8 cellular contexts compared by ENCODE assay signal in genomic region chr15:59105839-59106238, GRCh38. TPM values are rescaled to one million over a fixed set of nuclear protein-coding genes. Genes with fewer than 3 reads are reported as not detected.
A peak's percentile ranks its signal among the peaks of the same experiment; 100 is the strongest.
DNase-seq lines count a peak whose midpoint lies in the region; ATAC-seq and TF ChIP-seq lines count a peak whose summit lies in the region.

No MANE protein-coding gene starts in this region.

- H2AFZ ChIP-seq in mesenchymal stem cell (ENCODE audit: low read depth, low read length), result no peak overlapping the region

- no peak overlapping the region for H3K14ac ChIP-seq in mesenchymal stem cell (ENCODE audit: low read length in 2 of 2)

- H3K9me3 ChIP-seq in HUES48 (ENCODE audit: control insufficient read depth, insufficient read depth, low read length) (no peaks in the 10 kb centered on the region), mesenchymal stem cell (ENCODE audit: control insufficient read depth, low read length) (no peaks in the 10 kb centered on the region)

- H3K27me3 Mint-ChIP-seq in activated naive CD8-positive, alpha-beta T cell treated with anti-CD3 and anti-CD28 coated beads for 36 hours, result no peaks in the 10 kb centered on the region

- H3K23ac ChIP-seq in mesenchymal stem cell (ENCODE audit: low read length in 2 of 2), result no peak overlapping the region

- H3K27me3 ChIP-seq in BJ (ENCODE audit: control insufficient read depth, insufficient read depth, low read length) (no peaks in the 10 kb centered on the region), HUES48 (ENCODE audit: control insufficient read depth, insufficient read depth, low read length) (no peaks in the 10 kb centered on the region), mesenchymal stem cell (ENCODE audit: control insufficient read depth in 1 of 2, insufficient read depth in 1 of 2, low read length in 2 of 2) (no peaks in the 10 kb centered on the region)

- H3K4me3 Mint-ChIP-seq in activated naive CD8-positive, alpha-beta T cell treated with anti-CD3 and anti-CD28 coated beads for 36 hours, result peak overlapping the region; percentile 91

- TF ChIP-seq CTCF in BJ (IDR thresholded peaks at IDR 0.05; ENCODE audit: insufficient read depth, low read depth, low read length), result 0 out of 2 replicates have a peak, but pooled peaks have one; percentile 16

- no peak overlapping the region for H3K18ac ChIP-seq in mesenchymal stem cell (ENCODE audit: low read depth in 1 of 2, low read length in 2 of 2)

- H4K8ac ChIP-seq in mesenchymal stem cell (ENCODE audit: low read length), result no peak overlapping the region

- peaks cover 14% of the 10 kb centered on the region for H3K4me1 Mint-ChIP-seq in activated naive CD8-positive, alpha-beta T cell treated with anti-CD3 and anti-CD28 coated beads for 36 hours

- peaks cover 19% of the 10 kb centered on the region for H3K36me3 Mint-ChIP-seq in activated naive CD8-positive, alpha-beta T cell treated with anti-CD3 and anti-CD28 coated beads for 36 hours

- H3K36me3 ChIP-seq in BJ (ENCODE audit: control insufficient read depth, insufficient read depth, low read length) (peaks cover 1% of the 10 kb centered on the region; the same call in 1 of the 2 replicates), HUES48 (ENCODE audit: control insufficient read depth, insufficient read depth, low read length) (peaks cover 43% of the 10 kb centered on the region), mesenchymal stem cell (ENCODE audit: control insufficient read depth in 1 of 2, insufficient read depth in 2 of 2, low read depth in 1 of 2, low read length in 2 of 2) (peaks cover 7 to 24% of the 10 kb centered on the region in 2 experiments)

- H3K9me3 Mint-ChIP-seq in activated naive CD8-positive, alpha-beta T cell treated with anti-CD3 and anti-CD28 coated beads for 36 hours, result no peaks in the 10 kb centered on the region

- no peak for ATAC-seq in GM21786 (IDR thresholded peaks at IDR 0.05; ENCODE audit: unreplicated experiment)
- no peak for ATAC-seq in GM18868 (IDR thresholded peaks at IDR 0.05; ENCODE audit: unreplicated experiment)

- H2BK15ac ChIP-seq in mesenchymal stem cell (ENCODE audit: low read depth, poor library complexity, severe bottlenecking), result no peak overlapping the region

- POLR2A ChIA-PET in BJ (lab: Charles Lee), result no interaction called here

- H3K4ac ChIP-seq in mesenchymal stem cell (ENCODE audit: low read depth in 1 of 2, low read length in 2 of 2), result no peak overlapping the region

- H3K4me2 ChIP-seq in mesenchymal stem cell (ENCODE audit: low read length, poor library complexity, severe bottlenecking), result peak overlapping the region; percentile 99

- H3K27ac ChIP-seq in HUES48 (ENCODE audit: low read depth, low read length) (no peak overlapping the region), mesenchymal stem cell (ENCODE audit: low read length, poor library complexity, severe bottlenecking) (no peak overlapping the region)

- no peak overlapping the region for H2BK120ac ChIP-seq in mesenchymal stem cell (ENCODE audit: low read depth, low read length)

- H3K9ac ChIP-seq in HUES48 (ENCODE audit: low read depth, low read length) (peak overlapping the region; percentile 95), mesenchymal stem cell (ENCODE audit: low read length) (peak overlapping the region; percentile 91)

- H3K4me1 ChIP-seq in HUES48 (ENCODE audit: control insufficient read depth, insufficient read depth, low read length) (no peaks in the 10 kb centered on the region), mesenchymal stem cell (ENCODE audit: control insufficient read depth, insufficient read depth, low read depth, low read length) (peaks cover 6% of the 10 kb centered on the region)

- no peak overlapping the region for H2BK5ac ChIP-seq in mesenchymal stem cell (ENCODE audit: low read depth, low read length, poor library complexity, severe bottlenecking)

- no peak overlapping the region for H2AK5ac ChIP-seq in mesenchymal stem cell (ENCODE audit: low read length, severe bottlenecking)

- WGBS in mesenchymal stem cell, result no CpG with 5 or more reads among the region's 3 CpGs

- H3K79me1 ChIP-seq in mesenchymal stem cell (replicated peaks; ENCODE audit: low read length, poor library complexity, severe bottlenecking), result peaks cover 22% of the 10 kb centered on the region

- H2BK12ac ChIP-seq in mesenchymal stem cell (ENCODE audit: low read length in 2 of 2), result no peak overlapping the region

- H3K4me3 ChIP-seq in BJ (ENCODE audit: low read depth, low read length), result peak overlapping the region; percentile 97
- peak overlapping the region; percentile 94 for H3K4me3 ChIP-seq in HUES48 (ENCODE audit: low read depth, low read length)
- H3K4me3 ChIP-seq in mesenchymal stem cell (ENCODE audit: insufficient read depth in 1 of 2, low read depth in 1 of 2, low read length in 2 of 2), result peak overlapping the region in 1 of 2 experiments; percentile 98

- DNase-seq in BJ (ENCODE audit: low read depth), result no peak
- DNase-seq in activated naive CD8-positive, alpha-beta T cell treated with anti-CD3 and anti-CD28 coated beads for 36 hours, result no peak
- no peak for DNase-seq in mesenchymal stem cell
- no peak for DNase-seq in occipital lobe (lab: John Stamatoyannopoulos, UW)
- DNase-seq in cerebellar nuclear complex (lab: John Stamatoyannopoulos, UW), result no peak

- CTCF ChIA-PET in BJ (lab: Yijun Ruan, JAX), result no interaction called here

- H4K91ac ChIP-seq in mesenchymal stem cell (ENCODE audit: low read length), result no peak overlapping the region

- H3K27ac Mint-ChIP-seq in activated naive CD8-positive, alpha-beta T cell treated with anti-CD3 and anti-CD28 coated beads for 36 hours, result no peak overlapping the region

RNA-seq across cellular contexts. Expression of gene CCNB2, which starts 0.9 kb away (rescaled TPM):
- polyA plus RNA-seq in BJ (2011; rRNA removed), result 33.5 and 45.3 TPM in 2 replicates
- 14.4 and 19.0 TPM in 2 replicates for polyA minus RNA-seq in BJ (2011; rRNA and poly(A)+ RNA removed)
- total RNA-seq in activated naive CD8-positive, alpha-beta T cell treated with anti-CD3 and anti-CD28 coated beads for 36 hours, result 10 to 100 TPM; 56.3 to 58.7 TPM
- polyA plus RNA-seq in mesenchymal stem cell (2013, experiment 1 of 2), result 9.1 TPM
- 8.5 TPM for polyA plus RNA-seq in mesenchymal stem cell (2013, experiment 2 of 2)
- 4.4 TPM for total RNA-seq in occipital lobe

Comparison
In these comparisons a context has a peak if more than half of its experiments do, and no peak if none do; other contexts are left out.
1. RNA of gene CCNB2, which starts 0.9 kb away (total RNA-seq): 56.3 to 58.7 TPM in activated naive CD8-positive, alpha-beta T cell treated with anti-CD3 and anti-CD28 coated beads for 36 hours; 4.4 TPM in occipital lobe (single experiment); every median in the first group is over 10 times any median in the second.